ENCODE assay signal across 10 cellular contexts in genomic region chr1:201562659-201563405, GRCh38. TPM values are rescaled to one million over a fixed set of nuclear protein-coding genes. Genes with fewer than 3 reads are reported as not detected.
DNase-seq lines count a peak whose midpoint lies in the region; ATAC-seq and TF ChIP-seq lines count a peak whose summit lies in the region.
"Had no signal": no experiment of that assay in that cellular context is flagged by ENCODE, and none has a peak within 500 bp of the region (broad histone marks: within the 10 kb centered on the region; RNA-seq: fewer than 3 reads in every experiment).

No MANE protein-coding gene starts in this region.

- H3K4me1 Mint-ChIP-seq in T-helper 17 cell: peaks cover 2% of the 10 kb centered on the region
- H3K4me1 Mint-ChIP-seq in activated T-cell treated with anti-CD3 and anti-CD28 coated beads, Interleukin-2, amount 50 U/mL, for 24 hours (ENCODE audit: low read depth): peaks cover 3% of the 10 kb centered on the region
- no peaks in the 10 kb centered on the region for H3K4me1 Mint-ChIP-seq in stimulated activated naive CD8-positive, alpha-beta T cell treated with anti-CD3 and anti-CD28 coated beads, Interleukin-15, amount 100 ng/mL, for 72 hours

- TF ChIP-seq CTCF in AG10803 (conservative IDR thresholded peaks at IDR 0.05; ENCODE audit: low read length) (no peak), fibroblast of pulmonary artery (IDR thresholded peaks at IDR 0.05; ENCODE audit: low read length, missing control alignments) (no peak), omental fat pad (IDR thresholded peaks at IDR 0.05) (no peak), GM10248 (IDR thresholded peaks at IDR 0.05; ENCODE audit: control extremely low read depth, extremely low read depth, low read depth, missing control alignments) (no peak)

- no peaks in the 10 kb centered on the region for H3K27me3 Mint-ChIP-seq in T-helper 17 cell
- no peaks in the 10 kb centered on the region for H3K27me3 Mint-ChIP-seq in activated T-cell treated with anti-CD3 and anti-CD28 coated beads, Interleukin-2, amount 50 U/mL, for 24 hours
- H3K27me3 Mint-ChIP-seq in stimulated activated naive CD8-positive, alpha-beta T cell treated with anti-CD3 and anti-CD28 coated beads, Interleukin-15, amount 100 ng/mL, for 72 hours: no peaks in the 10 kb centered on the region

- peak overlapping the region; percentile 1 for H3K27ac Mint-ChIP-seq in T-helper 17 cell
- no peak overlapping the region for H3K27ac Mint-ChIP-seq in activated T-cell treated with anti-CD3 and anti-CD28 coated beads, Interleukin-2, amount 50 U/mL, for 24 hours
- H3K27ac Mint-ChIP-seq in stimulated activated naive CD8-positive, alpha-beta T cell treated with anti-CD3 and anti-CD28 coated beads, Interleukin-15, amount 100 ng/mL, for 72 hours: peak overlapping the region in 1 of 2 donors; percentile 12

- peaks cover 2% of the 10 kb centered on the region for H3K36me3 Mint-ChIP-seq in T-helper 17 cell (ENCODE audit: low read depth)
- H3K36me3 Mint-ChIP-seq in activated T-cell treated with anti-CD3 and anti-CD28 coated beads, Interleukin-2, amount 50 U/mL, for 24 hours (ENCODE audit: low read depth): no peaks in the 10 kb centered on the region

- no peaks in the 10 kb centered on the region for H3K9me3 ChIP-seq in T-helper 17 cell (ENCODE audit: control insufficient read depth, low read length, poor library complexity, severe bottlenecking)

- H3K4me3 Mint-ChIP-seq in T-helper 17 cell: no peak overlapping the region
- H3K4me3 Mint-ChIP-seq in activated T-cell treated with anti-CD3 and anti-CD28 coated beads, Interleukin-2, amount 50 U/mL, for 24 hours: no peak overlapping the region
- no peak overlapping the region for H3K4me3 Mint-ChIP-seq in stimulated activated naive CD8-positive, alpha-beta T cell treated with anti-CD3 and anti-CD28 coated beads, Interleukin-15, amount 100 ng/mL, for 72 hours

- POLR2A ChIA-PET in GM10248 (lab: Yijun Ruan, JAX): no interaction called here

- DNase-seq in AG10803 (ENCODE audit: low read depth) (peak; percentile 92), T-helper 17 cell (no peak), fibroblast of pulmonary artery (ENCODE audit: low read depth) (peak; percentile 80), omental fat pad (ENCODE audit: low spot score) (no peak), GM10248 (ENCODE audit: extremely low spot score) (no peak)
- no peak for DNase-seq in activated T-cell treated with anti-CD3 and anti-CD28 coated beads, Interleukin-2, amount 50 U/mL, for 24 hours
- no peak for DNase-seq in stimulated activated naive CD8-positive, alpha-beta T cell treated with anti-CD3 and anti-CD28 coated beads, Interleukin-15, amount 100 ng/mL, for 72 hours
- DNase-seq: NCI-H2107 had no signal

- peak overlapping the region; percentile 39 for H3K4me3 ChIP-seq in AG10803 (ENCODE audit: low read length)
- H3K4me3 ChIP-seq in fibroblast of pulmonary artery (replicated peaks; ENCODE audit: low read depth, low read length): no peak overlapping the region
- H3K4me3 ChIP-seq: GM12878 had no signal

- CTCF ChIA-PET in GM10248 (lab: Yijun Ruan, JAX): interaction anchor here (1.0 to 8.1 kb wide), 3 partner anchors 9 to 230 kb away, joined by 3 to 116 read pairs (median 69); no protein-coding TSS in a partner anchor

- no peak for ATAC-seq in T-helper 17 cell
- peak; percentile 52 for ATAC-seq in omental fat pad (ENCODE audit: low FRiP score)
- ATAC-seq in HG03045 (IDR thresholded peaks at IDR 0.05; ENCODE audit: unreplicated experiment): no peak
- no peak for ATAC-seq in stimulated activated naive CD8-positive, alpha-beta T cell treated with anti-CD3 and anti-CD28 coated beads, Interleukin-15, amount 100 ng/mL, for 72 hours
- ATAC-seq: GM12878 had no signal

- H3K9me3 Mint-ChIP-seq in activated T-cell treated with anti-CD3 and anti-CD28 coated beads, Interleukin-2, amount 50 U/mL, for 24 hours: no peaks in the 10 kb centered on the region
- no peaks in the 10 kb centered on the region for H3K9me3 Mint-ChIP-seq in stimulated activated naive CD8-positive, alpha-beta T cell treated with anti-CD3 and anti-CD28 coated beads, Interleukin-15, amount 100 ng/mL, for 72 hours

RNA-seq across cellular contexts. Expression of gene NAV1, which starts 23.9 kb away (rescaled TPM):
- total RNA-seq in T-helper 17 cell: 1 to 10 TPM; 3.8 to 3.9 TPM
- 10 to 100 TPM; 26.0 to 84.1 (median 67.6) TPM for total RNA-seq in omental fat pad

RNA-seq across cellular contexts. Expression of gene CSRP1, which starts 55.9 kb away (rescaled TPM):
- total RNA-seq in T-helper 17 cell: 10 to 100 TPM; 37.2 to 51.7 TPM
- total RNA-seq in omental fat pad: 100 to 1,000 TPM; 258 to 670 (median 416) TPM

Comparison
In these comparisons a context has a peak if more than half of its experiments do, and no peak if none do; other contexts are left out.
1. DNase-seq: peak in AG10803 (single experiment) and fibroblast of pulmonary artery (single experiment); none in T-helper 17 cell (0 of 3), omental fat pad (single experiment), GM10248 (single experiment), activated T-cell treated with anti-CD3 and anti-CD28 coated beads, Interleukin-2, amount 50 U/mL, for 24 hours (single experiment) and stimulated activated naive CD8-positive, alpha-beta T cell treated with anti-CD3 and anti-CD28 coated beads, Interleukin-15, amount 100 ng/mL, for 72 hours (0 of 2).
2. RNA of gene NAV1, which starts 23.9 kb away (total RNA-seq): 26.0 to 84.1 TPM in omental fat pad; 3.8 to 3.9 TPM in T-helper 17 cell; every median in the first group is over 4 times any median in the second.
3. RNA of gene CSRP1, which starts 55.9 kb away (total RNA-seq): 258 to 670 TPM in omental fat pad; 37.2 to 51.7 TPM in T-helper 17 cell; every median in the first group is over 4 times any median in the second.